ENCODE assay signal across 17 cellular contexts in the genomic region with DNA sequence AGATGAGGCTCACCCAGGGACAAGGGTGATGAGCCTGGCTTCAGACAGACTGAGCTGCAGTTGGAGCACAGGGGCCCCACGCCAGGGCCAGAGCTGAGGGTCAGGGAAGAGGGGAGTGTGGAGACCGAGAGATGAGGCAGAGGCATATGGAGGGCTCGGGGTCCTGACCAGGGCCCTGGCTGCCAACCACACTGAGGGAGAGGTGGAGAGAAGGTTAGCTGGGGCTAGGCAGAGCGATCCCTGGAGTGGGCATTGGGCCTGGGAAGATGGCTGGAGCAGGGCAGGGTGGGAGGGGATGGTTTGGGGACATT. TPM values are rescaled to one million over a fixed set of nuclear protein-coding genes. Genes with fewer than 3 reads are reported as not detected.
A peak's percentile ranks its signal among the peaks of the same experiment; 100 is the strongest.
DNase-seq lines count a peak whose midpoint lies in the region; ATAC-seq and TF ChIP-seq lines count a peak whose summit lies in the region.
"Had no signal": no experiment of that assay in that cellular context is flagged by ENCODE, and none has a peak within 500 bp of the region (broad histone marks: within the 10 kb centered on the region; RNA-seq: fewer than 3 reads in every experiment).

No MANE protein-coding gene starts in this region.

- H3K9me3 ChIP-seq in heart right ventricle (no peaks in the 10 kb centered on the region), lower lobe of right lung (no peaks in the 10 kb centered on the region), skeletal muscle tissue (ENCODE audit: control insufficient read depth in 3 of 3, low read length in 3 of 3) (no peaks in the 10 kb centered on the region)

- no peak for TF ChIP-seq CTCF in heart right ventricle (IDR thresholded peaks at IDR 0.05)
- no peak for TF ChIP-seq CTCF in lower lobe of right lung (IDR thresholded peaks at IDR 0.05)

- H3K4me3 ChIP-seq in heart right ventricle (no peak overlapping the region), lower lobe of right lung (no peak overlapping the region), skeletal muscle tissue (ENCODE audit: low read length in 3 of 3) (no peak overlapping the region)
- H3K4me3 ChIP-seq: PC-9 had no signal

- H3K4me1 ChIP-seq in heart right ventricle (peaks cover 25 to 97% (median 84%) of the 10 kb centered on the region in 9 donors), lower lobe of right lung (peaks cover 49% of the 10 kb centered on the region), skeletal muscle tissue (ENCODE audit: control insufficient read depth in 3 of 3, insufficient read depth in 3 of 3, low read length in 3 of 3) (peaks cover 24 to 73% (median 63%) of the 10 kb centered on the region in 3 donors)

- H3K27me3 ChIP-seq in heart right ventricle (no peaks in the 10 kb centered on the region), lower lobe of right lung (ENCODE audit: low read depth) (no peaks in the 10 kb centered on the region), skeletal muscle tissue (ENCODE audit: control insufficient read depth in 3 of 3, insufficient read depth in 3 of 3, low read length in 3 of 3) (peaks cover 8 to 12% (median 10%) of the 10 kb centered on the region in 3 donors)

- ATAC-seq in heart right ventricle, result no peak
- no peak for ATAC-seq in left ventricle myocardium superior
- no peak for ATAC-seq in lower lobe of right lung
- no peak for ATAC-seq in GM18519 (IDR thresholded peaks at IDR 0.05; ENCODE audit: low FRiP score, unreplicated experiment)

- H3K27ac ChIP-seq in heart right ventricle (peak overlapping the region in 7 of 10 donors; percentile 20 to 98 (median 49)), lower lobe of right lung (no peak overlapping the region), skeletal muscle tissue (ENCODE audit: low read depth, low read length) (peak overlapping the region; percentile 13)
- H3K27ac ChIP-seq: PC-9 had no signal

- no peak overlapping the region for H3K9ac ChIP-seq in skeletal muscle tissue (ENCODE audit: low read depth in 1 of 3, low read length in 3 of 3)

- H3K36me3 ChIP-seq in heart right ventricle (peaks cover 0 to 20% (median under 1%) of the 10 kb centered on the region in 9 donors), lower lobe of right lung (peaks cover 9% of the 10 kb centered on the region), skeletal muscle tissue (ENCODE audit: control insufficient read depth in 3 of 3, insufficient read depth in 3 of 3, low read length in 3 of 3) (peaks cover 0 to 3% (median 0%) of the 10 kb centered on the region in 3 donors)

- intact Hi-C loops in heart right ventricle (cut with DNase I) (no loop called here), left ventricle myocardium superior (cut with micrococcal nuclease) (no loop called here), lower lobe of right lung (cut with DNase I) (no loop called here)

- WGBS in heart right ventricle, 2 donors, result 76 to 88% methylated on average over 4 of the region's 4 CpGs

- DNase-seq in heart right ventricle (no peak), left ventricle myocardium superior (no peak), lower lobe of right lung (peak; percentile 26), activated gamma-delta T cell treated with Interleukin-2 at 50 U/mL for 16 hours (no peak), SHP77 (lab: John Stamatoyannopoulos, UW) (no peak)
- DNase-seq: COR-L47, Kasumi-1, NCI-H1105 treated with DMSO at 0.1 percent for 48 hours, NCI-H1930, NCI-H2171, NCI-H446 treated with DMSO at 0.1 percent for 48 hours, NCI-H774, PC-9 had no signal

RNA-seq across cellular contexts. Expression of gene PEAR1, which starts 8.0 kb away (rescaled TPM):
- total RNA-seq in heart right ventricle (10 to 100 TPM in 2 of 10 donors, 1 to 10 TPM in 8; 3.8 to 12.4 (median 7.1) TPM), left ventricle myocardium superior (8.2 TPM), lower lobe of right lung (14.8 TPM), skeletal muscle tissue (4.7 TPM)
- 10 to 100 TPM in 1 of 2 donors, 1 to 10 TPM in 1; 6.2 to 13.7 TPM for polyA plus RNA-seq in heart right ventricle
- polyA plus RNA-seq: CD14-positive monocyte had no signal

RNA-seq across cellular contexts. Expression of gene LRRC71, which starts 18.9 kb away (rescaled TPM):
- total RNA-seq in heart right ventricle (under 1 TPM in 3 of 10 donors, not detected in 7; 0.15 to 0.38 (median 0.35) TPM), left ventricle myocardium superior (0.17 TPM), lower lobe of right lung (5.3 TPM), skeletal muscle tissue (not detected)
- under 1 TPM; 0.06 to 0.51 TPM for polyA plus RNA-seq in heart right ventricle
- total RNA-seq: A673, PC-9 had no signal
- polyA plus RNA-seq: CD14-positive monocyte had no signal

RNA-seq across cellular contexts. Expression of gene NTRK1, which starts 40.9 kb away (rescaled TPM):
- total RNA-seq in heart right ventricle (1 to 10 TPM in 4 of 10 donors, under 1 TPM in 6; 0.15 to 3.7 (median 0.69) TPM), left ventricle myocardium superior (0.69 TPM), lower lobe of right lung (1.9 TPM), skeletal muscle tissue (0.52 TPM)
- polyA plus RNA-seq in heart right ventricle, result 1 to 10 TPM in 1 of 2 donors, under 1 TPM in 1; 0.28 to 1.5 TPM
- total RNA-seq: PC-9 had no signal
- polyA plus RNA-seq: CD14-positive monocyte had no signal

RNA-seq across cellular contexts. Expression of gene INSRR, which starts 42.6 kb away (rescaled TPM):
- total RNA-seq in heart right ventricle (under 1 TPM; 0.04 to 0.20 (median 0.07) TPM), left ventricle myocardium superior (0.72 TPM), lower lobe of right lung (not detected), skeletal muscle tissue (0.52 TPM)
- under 1 TPM; 0.01 to 0.80 TPM for polyA plus RNA-seq in heart right ventricle
- total RNA-seq: PC-9 had no signal
- polyA plus RNA-seq: CD14-positive monocyte had no signal
